Comparison of ENCODE assay signal across 8 cellular contexts in genomic region chr6:3456794-3457709, GRCh38. TPM values are rescaled to one million over a fixed set of nuclear protein-coding genes. Genes with fewer than 3 reads are reported as not detected.
DNase-seq lines count a peak whose midpoint lies in the region; ATAC-seq and TF ChIP-seq lines count a peak whose summit lies in the region.

Gene SLC22A23, minus strand, starts transcription at chr6:3457050. Its CDS starts 491 bp downstream, at chr6:3456559.

- DNase-seq in GM10248 (ENCODE audit: extremely low spot score) (peak; percentile 90), RKO (ENCODE audit: low spot score) (peak; percentile 39), glomerular endothelial cell (ENCODE audit: extremely low read depth, low read depth, low spot score) (no peak), omental fat pad (ENCODE audit: low spot score) (peak; percentile 35), suprapubic skin (ENCODE audit: low spot score in 2 of 2) (peak; percentile 77 to 83)
- DNase-seq in activated naive CD4-positive, alpha-beta T cell (lab: John Stamatoyannopoulos, UW): peak; percentile 34 to 81 (median 60)

- ATAC-seq in HG03442 (IDR thresholded peaks at IDR 0.05; ENCODE audit: unreplicated experiment): peak; percentile 42
- ATAC-seq in omental fat pad (ENCODE audit: low FRiP score): peak; percentile 90
- ATAC-seq in HG02870 (IDR thresholded peaks at IDR 0.05; ENCODE audit: unreplicated experiment): no peak

- POLR2A ChIA-PET in GM10248 (lab: Yijun Ruan, JAX): no interaction called here

- H3K27me3 ChIP-seq in suprapubic skin: no peaks in the 10 kb centered on the region

- TF ChIP-seq EP300 in suprapubic skin (IDR thresholded peaks at IDR 0.05): no peak

- TF ChIP-seq POLR2A in suprapubic skin (IDR thresholded peaks at IDR 0.05): no peak

- H3K4me3 ChIP-seq in suprapubic skin: peak within 1 kb of the TSS; percentile 75

- TF ChIP-seq CTCF in GM10248 (IDR thresholded peaks at IDR 0.05; ENCODE audit: control extremely low read depth, extremely low read depth, low read depth, missing control alignments) (peak; percentile 77), omental fat pad (IDR thresholded peaks at IDR 0.05) (peak in 1 of 3 donors; percentile 59), suprapubic skin (IDR thresholded peaks at IDR 0.05) (peak; percentile 28 to 97)

- no peaks in the 10 kb centered on the region for H3K36me3 ChIP-seq in suprapubic skin

- CTCF ChIA-PET in GM10248 (lab: Yijun Ruan, JAX): interaction anchor here (0.7 to 2.2 kb wide), 6 partner anchors 10 to 177 kb away, joined by 3 to 5 read pairs (median 3); no protein-coding TSS in a partner anchor

- H3K4me1 ChIP-seq in suprapubic skin: peaks cover 39% of the 10 kb centered on the region

- WGBS in suprapubic skin: under 1% methylated on average over 42 of the region's 116 CpGs

- peak within 1 kb of the TSS; percentile 7 for H3K27ac ChIP-seq in suprapubic skin

- no peaks in the 10 kb centered on the region for H3K9me3 ChIP-seq in suprapubic skin

RNA-seq across cellular contexts. Expression of gene SLC22A23, which starts in this region (rescaled TPM):
- total RNA-seq in glomerular endothelial cell: 15.6 and 22.2 TPM in 2 replicates
- 10 to 100 TPM in 3 of 4 donors, 1 to 10 TPM in 1; 8.3 to 22.5 (median 12.8) TPM for total RNA-seq in omental fat pad
- total RNA-seq in suprapubic skin: 10 to 100 TPM; 38.2 to 59.8 (median 48.1) TPM
